In the genomic region with DNA sequence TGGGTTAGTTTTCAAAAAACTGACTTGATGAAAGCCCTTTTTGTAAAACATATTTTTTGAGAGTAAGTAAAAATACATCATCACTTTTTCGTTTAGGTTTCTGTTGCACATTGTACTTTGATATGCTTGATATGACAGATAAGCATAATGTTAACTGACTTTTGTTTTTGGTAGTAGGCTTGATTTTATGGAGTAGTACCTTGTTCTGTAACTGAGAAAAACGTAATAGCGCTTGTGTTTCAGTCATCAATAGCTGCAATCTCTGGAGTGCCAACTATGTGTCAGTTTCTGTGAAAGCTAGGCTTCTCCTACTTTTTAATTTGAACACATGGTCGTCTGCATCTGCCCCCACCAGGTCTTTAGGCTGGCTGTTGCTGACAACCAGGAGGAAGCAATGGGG, we compare ENCODE assay signal across 9 cellular contexts. TPM values are rescaled to one million over a fixed set of nuclear protein-coding genes. Genes with fewer than 3 reads are reported as not detected.
A peak's percentile ranks its signal among the peaks of the same experiment; 100 is the strongest.
DNase-seq lines count a peak whose midpoint lies in the region; ATAC-seq and TF ChIP-seq lines count a peak whose summit lies in the region.
"Had no signal": no experiment of that assay in that cellular context is flagged by ENCODE, and none has a peak within 500 bp of the region (broad histone marks: within the 10 kb centered on the region; RNA-seq: fewer than 3 reads in every experiment).

No MANE protein-coding gene starts in this region.

- peaks cover 16% of the 10 kb centered on the region for H3K36me3 Mint-ChIP-seq in CD8-positive, alpha-beta T cell
- H3K36me3 Mint-ChIP-seq in chondrocyte (ENCODE audit: low read depth), result no peaks in the 10 kb centered on the region
- H3K36me3 Mint-ChIP-seq in nephron progenitor cell (ENCODE audit: low read depth), result peaks cover 21% of the 10 kb centered on the region

- POLR2A ChIA-PET in CD8-positive, alpha-beta T cell (lab: Charles Lee), result interaction anchor here (1.6 to 3.0 kb wide), 3 partner anchors 111 to 217 kb away, joined by 5 to 20 read pairs (median 6); partner anchors contain the start of gene LBH

- no peak for ATAC-seq in CD8-positive, alpha-beta T cell

- H3K4me3 ChIP-seq in CD8-positive, alpha-beta T cell (ENCODE audit: low read depth, low read length), result peak overlapping the region; percentile 87
- peak overlapping the region; percentile 87 for H3K4me3 ChIP-seq in Loucy (ENCODE audit: low read length, poor library complexity, severe bottlenecking)

- no peaks in the 10 kb centered on the region for H3F3A ChIP-seq in Loucy (ENCODE audit: low read depth)

- no peaks in the 10 kb centered on the region for H3K27me3 Mint-ChIP-seq in CD8-positive, alpha-beta T cell (ENCODE audit: low read depth)
- H3K27me3 Mint-ChIP-seq in chondrocyte (ENCODE audit: low read depth) (no peaks in the 10 kb centered on the region), nephron progenitor cell (ENCODE audit: low read depth, poor library complexity) (peaks cover 14% of the 10 kb centered on the region)

- peaks cover 53% of the 10 kb centered on the region for H3K4me1 Mint-ChIP-seq in CD8-positive, alpha-beta T cell (ENCODE audit: low read depth)
- H3K4me1 Mint-ChIP-seq in chondrocyte (ENCODE audit: low read depth) (peaks cover 23% of the 10 kb centered on the region), nephron progenitor cell (peaks cover 24% of the 10 kb centered on the region)

- H3K4me1 ChIP-seq in CD8-positive, alpha-beta T cell (ENCODE audit: insufficient read depth, low read length), result peaks cover 20% of the 10 kb centered on the region
- H3K4me1 ChIP-seq in Loucy (ENCODE audit: insufficient read depth, low read length, poor library complexity, severe bottlenecking), result peaks cover 44% of the 10 kb centered on the region

- intact Hi-C loops in CD8-positive, alpha-beta T cell (cut with DNase I, micrococcal nuclease), result loop anchor here (2.0 to 10.0 kb wide), 5 partner anchors 14 to 301 kb away; partner anchors contain the start of gene YPEL5 (in 1 of the 2)

- H3K9me2 ChIP-seq in Loucy (replicated peaks; ENCODE audit: low read depth, low read length), result no peaks in the 10 kb centered on the region

- H3K4me3 Mint-ChIP-seq in CD8-positive, alpha-beta T cell, result peak overlapping the region; percentile 94
- H3K4me3 Mint-ChIP-seq in chondrocyte (ENCODE audit: unreplicated experiment) (peak overlapping the region; percentile 90), nephron progenitor cell (peak overlapping the region; percentile 90)

- H3K27me3 ChIP-seq in CD8-positive, alpha-beta T cell (ENCODE audit: insufficient read depth, low read length), result no peaks in the 10 kb centered on the region
- H3K27me3 ChIP-seq in Loucy (ENCODE audit: insufficient read depth, low read length, poor library complexity, severe bottlenecking), result no peaks in the 10 kb centered on the region
- H3K27me3 ChIP-seq: SJSA1 had no signal

- H3K27ac ChIP-seq in CD8-positive, alpha-beta T cell (ENCODE audit: low read depth, low read length), result peak overlapping the region; percentile 92
- H3K27ac ChIP-seq: SJSA1 had no signal

- no peaks in the 10 kb centered on the region for H3K36me3 ChIP-seq in CD8-positive, alpha-beta T cell (ENCODE audit: insufficient read depth, low read length)
- no peaks in the 10 kb centered on the region for H3K36me3 ChIP-seq in Loucy (ENCODE audit: insufficient read depth, low read length)

- peaks cover 18% of the 10 kb centered on the region for H4K20me1 ChIP-seq in Loucy (ENCODE audit: insufficient read depth, low read length, poor library complexity, severe bottlenecking)

- peak overlapping the region; percentile 80 for H3K9ac ChIP-seq in Loucy (ENCODE audit: low read depth, low read length, poor library complexity, severe bottlenecking)

- peak overlapping the region; percentile 98 for H3K27ac Mint-ChIP-seq in CD8-positive, alpha-beta T cell
- H3K27ac Mint-ChIP-seq in chondrocyte (ENCODE audit: unreplicated experiment) (peak overlapping the region; percentile 12), nephron progenitor cell (no peak overlapping the region)

- no peak for TF ChIP-seq CTCF in CD8-positive, alpha-beta T cell (IDR thresholded peaks at IDR 0.05)
- TF ChIP-seq CTCF in Loucy (conservative IDR thresholded peaks at IDR 0.05; ENCODE audit: low read length), result no peak
- TF ChIP-seq CTCF in chondrocyte (IDR thresholded peaks at IDR 0.05), result no peak
- TF ChIP-seq CTCF in nephron progenitor cell (IDR thresholded peaks at IDR 0.05), result no peak

- CTCF ChIA-PET in CD8-positive, alpha-beta T cell (lab: Charles Lee), result interaction anchor here (0.9 to 2.5 kb wide), 7 partner anchors 10 to 283 kb away, joined by 3 to 14 read pairs (median 4); no protein-coding TSS in a partner anchor

- peaks cover 56% of the 10 kb centered on the region for H3K79me2 ChIP-seq in Loucy (ENCODE audit: insufficient read depth, low read length)

- no peaks in the 10 kb centered on the region for H3K9me3 Mint-ChIP-seq in CD8-positive, alpha-beta T cell
- no peaks in the 10 kb centered on the region for H3K9me3 Mint-ChIP-seq in chondrocyte (ENCODE audit: low read depth)
- H3K9me3 Mint-ChIP-seq in nephron progenitor cell, result no peaks in the 10 kb centered on the region

- H2AFZ ChIP-seq in Loucy (ENCODE audit: low read length), result no peak overlapping the region

- H3K4me2 ChIP-seq in Loucy (ENCODE audit: low read depth, low read length, poor library complexity, severe bottlenecking), result peak overlapping the region; percentile 94

- DNase-seq in CD8-positive, alpha-beta T cell, result no peak
- DNase-seq in chondrocyte (ENCODE audit: low spot score) (no peak), nephron progenitor cell (no peak), 8988T (no peak), NCI-H82 treated with DMSO at 0.1 percent for 48 hours (lab: John Stamatoyannopoulos, UW; ENCODE audit: unreplicated experiment) (no peak), NCI-H510A treated with DMSO at 0.1 percent for 48 hours (lab: John Stamatoyannopoulos, UW) (no peak), EL (no peak)

- no peaks in the 10 kb centered on the region for H3K9me3 ChIP-seq in CD8-positive, alpha-beta T cell (ENCODE audit: low read length)
- H3K9me3 ChIP-seq in Loucy (ENCODE audit: insufficient read depth, low read depth, low read length), result no peaks in the 10 kb centered on the region
- H3K9me3 ChIP-seq: SJSA1 had no signal

RNA-seq across cellular contexts. Expression of gene LCLAT1, which starts 1.3 kb away (rescaled TPM):
- total RNA-seq in CD8-positive, alpha-beta T cell, result 10 to 100 TPM; 11.3 to 12.1 TPM
- total RNA-seq in chondrocyte, result 17.4 to 19.5 TPM (median 17.8 TPM) in 3 replicates
